Comparison of ENCODE assay signal across 8 cellular contexts in genomic region chr16:56519459-56520250, GRCh38. TPM values are rescaled to one million over a fixed set of nuclear protein-coding genes. Genes with fewer than 3 reads are reported as not detected.
DNase-seq lines count a peak whose midpoint lies in the region; ATAC-seq and TF ChIP-seq lines count a peak whose summit lies in the region.

Gene BBS2, minus strand, starts transcription at chr16:56520024. Its CDS starts 162 bp downstream, at chr16:56519862.

- peak within 1 kb of the TSS; percentile 59; the same call in 1 of the 2 replicates for H2AK5ac ChIP-seq in IMR-90 (ENCODE audit: low read depth, low read length)

- peak within 1 kb of the TSS; percentile 95 for H3K9ac ChIP-seq in IMR-90 (ENCODE audit: low read depth, low read length)
- peak within 1 kb of the TSS; percentile 86 for H3K9ac ChIP-seq in PC-3 (ENCODE audit: low read length)

- intact Hi-C loops in IMR-90 (cut with micrococcal nuclease) (no loop called here), PC-3 (cut with micrococcal nuclease) (no loop called here)

- H2AFZ ChIP-seq in IMR-90 (replicated peaks; ENCODE audit: low read length, poor library complexity) (peak within 1 kb of the TSS; percentile 98), PC-3 (ENCODE audit: low read length) (peak within 1 kb of the TSS; percentile 99)

- 1% methylated on average over 17 of the region's 65 CpGs; no CpG with 5 or more reads in 1 of the 2 experiments for WGBS in IMR-90 (ENCODE audit: extremely low coverage in 2 of 2, insufficient read length in 1 of 2), 2 experiments

- POLR2A ChIA-PET in IMR-90 (lab: Charles Lee; ENCODE audit: unreplicated experiment), result no interaction called here
- POLR2A ChIA-PET in PC-3 (lab: Charles Lee; ENCODE audit: unreplicated experiment), result no interaction called here

- peaks cover 2% of the 10 kb centered on the region; the same call in 1 of the 2 replicates for H3K4me1 ChIP-seq in IMR-90 (ENCODE audit: control insufficient read depth, insufficient read depth, low read length)
- H3K4me1 ChIP-seq in PC-3 (ENCODE audit: insufficient read depth, low read length), result peaks cover 28% of the 10 kb centered on the region

- peak within 1 kb of the TSS; percentile 36 for H2BK120ac ChIP-seq in IMR-90 (ENCODE audit: low read depth, low read length)

- H2BK15ac ChIP-seq in IMR-90 (ENCODE audit: low read depth, low read length), result 0 out of 3 replicates have a peak within 1 kb of the TSS, but pooled peaks have one; percentile 34

- H3K79me1 ChIP-seq in IMR-90 (ENCODE audit: low read depth in 1 of 2, low read length in 2 of 2), result peaks cover 21 to 23% of the 10 kb centered on the region in 2 experiments

- H4K20me1 ChIP-seq in IMR-90 (ENCODE audit: insufficient read depth, low read length) (0 out of 2 replicates have a peak, but pooled peaks cover 6% of the 10 kb centered on the region), PC-3 (ENCODE audit: low read length) (no peaks in the 10 kb centered on the region)

- peak within 1 kb of the TSS; percentile 92 for H3K4me3 ChIP-seq in IMR-90 (ENCODE audit: insufficient read depth, low read depth, low read length)
- peak within 1 kb of the TSS; percentile 92 for H3K4me3 ChIP-seq in PC-3 (ENCODE audit: low read length)
- H3K4me3 ChIP-seq in epithelial cell of proximal tubule (ENCODE audit: low read depth, low read length), result peak within 1 kb of the TSS; percentile 75

- H3K9me2 ChIP-seq in PC-3 (replicated peaks; ENCODE audit: low read length), result no peaks in the 10 kb centered on the region; the same call in 1 of the 2 replicates

- peak within 1 kb of the TSS; percentile 95 for H4K91ac ChIP-seq in IMR-90 (ENCODE audit: insufficient read depth, low read depth, low read length)

- TF ChIP-seq RAD21 in IMR-90 (IDR thresholded peaks at IDR 0.05; ENCODE audit: low read length), result no peak

- BruUV-seq in IMR-90 (replicated peaks; lab: Mats Ljungman, UMichigan), result no TSS peak
- no TSS peak for BruUV-seq in PC-3 (replicated peaks; lab: Mats Ljungman, UMichigan)

- no peak within 1 kb of the TSS for H2BK20ac ChIP-seq in IMR-90 (ENCODE audit: low read depth, low read length)

- no peaks in the 10 kb centered on the region for H3K36me3 ChIP-seq in IMR-90 (ENCODE audit: control insufficient read depth, insufficient read depth, low read length)
- H3K36me3 ChIP-seq in PC-3 (ENCODE audit: low read depth, low read length), result no peaks in the 10 kb centered on the region

- H4K8ac ChIP-seq in IMR-90 (ENCODE audit: low read depth in 2 of 2, low read length in 2 of 2), result peak within 1 kb of the TSS; percentile 99 to 100

- H3K56ac ChIP-seq in IMR-90 (ENCODE audit: extremely low read depth, insufficient read depth, low read length), result peak within 1 kb of the TSS; percentile 69; the same call in 1 of the 2 replicates

- TF ChIP-seq CTCF in IMR-90 (conservative IDR thresholded peaks at IDR 0.05; ENCODE audit: low read depth, low read length), result no peak
- TF ChIP-seq CTCF in PC-3 (conservative IDR thresholded peaks at IDR 0.05; ENCODE audit: low read depth, low read length), result no peak
- no peak for TF ChIP-seq CTCF in epithelial cell of proximal tubule (conservative IDR thresholded peaks at IDR 0.05; ENCODE audit: low read depth, low read length)

- H3K79me2 ChIP-seq in PC-3 (ENCODE audit: low read length), result peaks cover 24% of the 10 kb centered on the region

- peak within 1 kb of the TSS; percentile 91 for H3K4ac ChIP-seq in IMR-90 (ENCODE audit: low read depth, low read length)

- dilution Hi-C loops in IMR-90 (cut with HindIII; ENCODE audit: low sequenced_read_pairs, unreplicated experiment), result no loop called here

- H3K9me1 ChIP-seq in IMR-90 (ENCODE audit: insufficient read depth, low read length), result peaks cover 6% of the 10 kb centered on the region

- H3K27me3 ChIP-seq in IMR-90 (ENCODE audit: control insufficient read depth, insufficient read depth, low read length), result no peaks in the 10 kb centered on the region
- H3K27me3 ChIP-seq in PC-3 (ENCODE audit: low read length), result no peaks in the 10 kb centered on the region

- peak within 1 kb of the TSS; percentile 97 for H3K14ac ChIP-seq in IMR-90 (replicated peaks; ENCODE audit: low read depth, low read length)

- CTCF ChIA-PET in IMR-90 (lab: Yijun Ruan, JAX), result no interaction called here
- CTCF ChIA-PET in PC-3 (lab: Charles Lee), result no interaction called here

- in situ Hi-C loops in IMR-90 (cut with MboI; ENCODE audit: low sequenced_read_pairs), result no loop called here

- H2BK5ac ChIP-seq in IMR-90 (ENCODE audit: low read depth, low read length, poor library complexity, severe bottlenecking), result peak within 1 kb of the TSS; percentile 72

- no peaks in the 10 kb centered on the region for H3F3A ChIP-seq in PC-3 (ENCODE audit: low read length, unreplicated experiment)

- H3K9me3 ChIP-seq in IMR-90 (ENCODE audit: control insufficient read depth, insufficient read depth, low read length), result no peaks in the 10 kb centered on the region
- no peaks in the 10 kb centered on the region for H3K9me3 ChIP-seq in PC-3 (ENCODE audit: low read length)

- peak; percentile 71 for DNase-seq in DMS153 (lab: John Stamatoyannopoulos, UW)
- DNase-seq in IMR-90, result peak; percentile 71
- DNase-seq in PC-3, result peak; percentile 82
- DNase-seq in activated T-cell treated with anti-CD3 and anti-CD28 coated beads, Interleukin-2, amount 50 U/mL, for 1 hour, result peak; percentile 94
- peak; percentile 16 for DNase-seq in epithelial cell of proximal tubule (ENCODE audit: low read depth)
- peak; percentile 90 for DNase-seq in mucosa of gallbladder (ENCODE audit: low spot score)
- DNase-seq in stimulated activated CD8-positive, alpha-beta memory T cell treated with anti-CD3 and anti-CD28 coated beads, Interleukin-4, amount 100 ng/mL, for 24 hours (ENCODE audit: low read depth), result peak; percentile 91

- peak within 1 kb of the TSS; percentile 79 for H2AK9ac ChIP-seq in IMR-90 (replicated peaks; ENCODE audit: low read depth, low read length, poor library complexity)

- H3K18ac ChIP-seq in IMR-90 (ENCODE audit: low read depth, low read length), result peak within 1 kb of the TSS; percentile 81

- peak within 1 kb of the TSS; percentile 100 for H4K5ac ChIP-seq in IMR-90 (ENCODE audit: low read depth, low read length)

- peak within 1 kb of the TSS; percentile 76 for H3K27ac ChIP-seq in IMR-90 (ENCODE audit: insufficient read depth, low read length)
- H3K27ac ChIP-seq in PC-3 (ENCODE audit: low read length), result peak within 1 kb of the TSS; percentile 67

- TF ChIP-seq POLR2A in IMR-90 (IDR thresholded peaks at IDR 0.05; ENCODE audit: low read depth, low read length), result no peak

- H3K23ac ChIP-seq in IMR-90 (ENCODE audit: low read depth, low read length), result peak within 1 kb of the TSS; percentile 74; the same call in 1 of the 2 replicates

- ATAC-seq in GM21529 (IDR thresholded peaks at IDR 0.05; ENCODE audit: unreplicated experiment) (peak; percentile 88), IMR-90 (ENCODE audit: low read depth) (peak; percentile 99), PC-3 (peak; percentile 91)

- H3K4me2 ChIP-seq in IMR-90 (ENCODE audit: low read depth, low read length) (peak within 1 kb of the TSS; percentile 99), PC-3 (ENCODE audit: low read length) (peak within 1 kb of the TSS; percentile 85)

TF ChIP-seq in IMR-90, 13 proteins besides CTCF, POLR2A, EP300 and RAD21:
- TF ChIP-seq RFX5 (IDR thresholded peaks at IDR 0.05; ENCODE audit: low read depth, low read length) (no peak), USF2 (IDR thresholded peaks at IDR 0.05; ENCODE audit: low read depth, low read length) (no peak), SMC3 (IDR thresholded peaks at IDR 0.05; ENCODE audit: low read depth, low read length) (no peak), FOS (IDR thresholded peaks at IDR 0.05; ENCODE audit: low read depth, low read length) (no peak), RCOR1 (IDR thresholded peaks at IDR 0.05; ENCODE audit: insufficient replicate concordance, low read length) (no peak)

RNA-seq across cellular contexts. Expression of gene BBS2, which starts in this region (rescaled TPM):
- 18.6 and 31.9 TPM in 2 replicates for total RNA-seq in IMR-90 (2012; rRNA removed)
- 29.9 and 32.3 TPM in 2 replicates for polyA plus RNA-seq in IMR-90 (2012; rRNA removed)
- polyA plus RNA-seq in IMR-90 (2012; cell fraction: cytosol; rRNA removed), result 9.6 and 9.7 TPM in 2 replicates
- 25.2 and 101 TPM in 2 replicates for polyA plus RNA-seq in IMR-90 (2012; cell fraction: nucleus; rRNA removed; ENCODE audit: low replicate concordance)
- 17.6 and 19.2 TPM in 2 replicates for total RNA-seq in PC-3 (2014; rRNA removed)
- total RNA-seq in epithelial cell of proximal tubule, result 24.9 and 75.3 TPM in 2 replicates
- total RNA-seq in mucosa of gallbladder, result 42.7 TPM

Comparison
In these comparisons a context has a peak if more than half of its experiments do, and no peak if none do; other contexts are left out.
1. Peak in every context shown above with its lines: DNase-seq, ATAC-seq, H3K4me3 ChIP-seq and H3K27ac ChIP-seq.
2. DNase-seq: peak in every context shown above with its lines; median percentile 94 in activated T-cell treated with anti-CD3 and anti-CD28 coated beads, Interleukin-2, amount 50 U/mL, for 1 hour; 91 in stimulated activated CD8-positive, alpha-beta memory T cell treated with anti-CD3 and anti-CD28 coated beads, Interleukin-4, amount 100 ng/mL, for 24 hours; 90 in mucosa of gallbladder; 82 in PC-3; 71 in DMS153; 71 in IMR-90; 16 in epithelial cell of proximal tubule.